In genomic region chr13:66875264-66875663, GRCh38 we compare ENCODE assay signal across 16 cellular contexts.
"Had no signal": no experiment of that assay in that cellular context is flagged by ENCODE, and none has a peak within 500 bp of the region (broad histone marks: within the 10 kb centered on the region; RNA-seq: fewer than 3 reads in every experiment).

No MANE protein-coding gene starts in this region.

- H3K27ac ChIP-seq: lower lobe of right lung, neutrophil, pancreas, sigmoid colon, tibial artery had no signal

- H3K4me3 ChIP-seq: dorsolateral prefrontal cortex, lower lobe of right lung, pancreas, sigmoid colon, tibial artery had no signal

- H3K4me1 ChIP-seq: lower lobe of right lung, pancreas, sigmoid colon, tibial artery had no signal

- ATAC-seq: lower lobe of right lung; naive thymus-derived CD8-positive, alpha-beta T cell; pancreas had no signal

- H3K36me3 Mint-ChIP-seq: activated CD4-positive, alpha-beta memory T cell treated with anti-CD3 and anti-CD28 coated beads for 36 hours; activated naive CD8-positive, alpha-beta T cell treated with anti-CD3 and anti-CD28 coated beads for 36 hours; naive thymus-derived CD8-positive, alpha-beta T cell had no signal

- H3K4me1 Mint-ChIP-seq: activated naive CD8-positive, alpha-beta T cell treated with anti-CD3 and anti-CD28 coated beads for 36 hours had no signal

- H3K36me3 ChIP-seq: lower lobe of right lung, neutrophil, pancreas, sigmoid colon, tibial artery had no signal

- H3K27ac Mint-ChIP-seq: activated CD4-positive, alpha-beta memory T cell treated with anti-CD3 and anti-CD28 coated beads for 36 hours; activated naive CD8-positive, alpha-beta T cell treated with anti-CD3 and anti-CD28 coated beads for 36 hours; naive thymus-derived CD8-positive, alpha-beta T cell had no signal

- H3K27me3 Mint-ChIP-seq: activated CD4-positive, alpha-beta memory T cell treated with anti-CD3 and anti-CD28 coated beads for 36 hours; activated naive CD8-positive, alpha-beta T cell treated with anti-CD3 and anti-CD28 coated beads for 36 hours; naive thymus-derived CD8-positive, alpha-beta T cell had no signal

- H3K4me3 Mint-ChIP-seq: activated CD4-positive, alpha-beta memory T cell treated with anti-CD3 and anti-CD28 coated beads for 36 hours; activated naive CD8-positive, alpha-beta T cell treated with anti-CD3 and anti-CD28 coated beads for 36 hours; naive thymus-derived CD8-positive, alpha-beta T cell had no signal

- H3K9me3 ChIP-seq: lower lobe of right lung, neutrophil, pancreas, sigmoid colon, tibial artery had no signal

- DNase-seq: activated CD4-positive, alpha-beta memory T cell treated with anti-CD3 and anti-CD28 coated beads for 36 hours; activated CD4-positive, alpha-beta T cell treated with anti-CD3 and anti-CD28 coated beads for 4 hours; activated naive CD4-positive, alpha-beta T cell; activated naive CD8-positive, alpha-beta T cell treated with anti-CD3 and anti-CD28 coated beads for 36 hours; amniotic stem cell; dorsolateral prefrontal cortex; hypothalamus; lower lobe of right lung; naive thymus-derived CD8-positive, alpha-beta T cell; pancreas; sigmoid colon; stimulated activated CD8-positive, alpha-beta memory T cell treated with anti-CD3 and anti-CD28 coated beads, Interleukin-4, amount 100 ng/mL, for 48 hours; stimulated activated naive CD4-positive, alpha-beta T cell; T-helper 2 cell; tibial artery had no signal

- H3K9me3 Mint-ChIP-seq: activated naive CD8-positive, alpha-beta T cell treated with anti-CD3 and anti-CD28 coated beads for 36 hours had no signal
